In genomic region chr9:85738509-85738908, GRCh38 we compare ENCODE assay signal across 19 cellular contexts. TPM values are rescaled to one million over a fixed set of nuclear protein-coding genes. Genes with fewer than 3 reads are reported as not detected.
DNase-seq lines count a peak whose midpoint lies in the region; ATAC-seq and TF ChIP-seq lines count a peak whose summit lies in the region.
"Had no signal": no experiment of that assay in that cellular context is flagged by ENCODE, and none has a peak within 500 bp of the region (broad histone marks: within the 10 kb centered on the region; RNA-seq: fewer than 3 reads in every experiment).

No MANE protein-coding gene starts in this region.

- ATAC-seq in Right ventricle myocardium inferior (peak; percentile 29), left cardiac atrium (no peak)
- ATAC-seq: GM23338, HepG2 had no signal

- H3K27me3 Mint-ChIP-seq in brain (peaks cover 4% of the 10 kb centered on the region), immature natural killer cell (ENCODE audit: low read depth in 3 of 3) (peaks cover 4 to 11% (median 7%) of the 10 kb centered on the region in 3 donors)
- peaks cover 2% of the 10 kb centered on the region for H3K27me3 Mint-ChIP-seq in activated CD4-positive, alpha-beta memory T cell treated with anti-CD3 and anti-CD28 coated beads for 36 hours
- H3K27me3 Mint-ChIP-seq in CD4-positive, alpha-beta memory T cell, result peaks cover 0 to 1% of the 10 kb centered on the region in 2 donors

- H3K36me3 ChIP-seq in CD4-positive, alpha-beta memory T cell (ENCODE audit: insufficient read depth, low read length), result no peaks in the 10 kb centered on the region

- no peak overlapping the region for H3K4me3 ChIP-seq in CD4-positive, alpha-beta memory T cell (ENCODE audit: low read length in 2 of 2)
- H3K4me3 ChIP-seq: BLaER1, GM23338 had no signal

- H3K4me1 ChIP-seq in CD4-positive, alpha-beta memory T cell (ENCODE audit: insufficient read depth, low read length), result peaks cover 37% of the 10 kb centered on the region

- peak overlapping the region in 2 of 5 experiments; percentile 31 to 58 for H3K27ac Mint-ChIP-seq in brain
- H3K27ac Mint-ChIP-seq in immature natural killer cell, result peak overlapping the region in 2 of 6 donors; percentile 23 to 71
- no peak overlapping the region for H3K27ac Mint-ChIP-seq in activated CD4-positive, alpha-beta memory T cell treated with anti-CD3 and anti-CD28 coated beads for 36 hours
- peak overlapping the region in 1 of 7 donors; percentile 23 for H3K27ac Mint-ChIP-seq in CD4-positive, alpha-beta memory T cell
- H3K27ac Mint-ChIP-seq: GM23338 had no signal

- H3K9me3 Mint-ChIP-seq in brain (peaks cover 4 to 14% (median 9%) of the 10 kb centered on the region in 5 experiments), immature natural killer cell (no peaks in the 10 kb centered on the region)
- no peaks in the 10 kb centered on the region for H3K9me3 Mint-ChIP-seq in activated CD4-positive, alpha-beta memory T cell treated with anti-CD3 and anti-CD28 coated beads for 36 hours
- no peaks in the 10 kb centered on the region for H3K9me3 Mint-ChIP-seq in CD4-positive, alpha-beta memory T cell
- H3K9me3 Mint-ChIP-seq: GM23338 had no signal

- H3K4me3 Mint-ChIP-seq in brain, result peak overlapping the region; percentile 59 to 92 (median 72)
- peak overlapping the region in 4 of 5 donors; percentile 5 to 41 (median 24) for H3K4me3 Mint-ChIP-seq in immature natural killer cell
- no peak overlapping the region for H3K4me3 Mint-ChIP-seq in activated CD4-positive, alpha-beta memory T cell treated with anti-CD3 and anti-CD28 coated beads for 36 hours
- peak overlapping the region in 3 of 8 donors; percentile 4 to 39 (median 31) for H3K4me3 Mint-ChIP-seq in CD4-positive, alpha-beta memory T cell

- no peak for DNase-seq in Right ventricle myocardium inferior (ENCODE audit: missing footprints)
- no peak for DNase-seq in left cardiac atrium
- DNase-seq in immature natural killer cell, result no peak
- no peak for DNase-seq in activated CD4-positive, alpha-beta memory T cell treated with anti-CD3 and anti-CD28 coated beads for 36 hours
- no peak for DNase-seq in CD4-positive, alpha-beta memory T cell
- no peak for DNase-seq in amygdala (lab: John Stamatoyannopoulos, UW)
- no peak for DNase-seq in NCI-H187 (lab: John Stamatoyannopoulos, UW)
- DNase-seq: 8988T, MM.1S, NCI-H1105 treated with DMSO at 0.1 percent for 48 hours, NCI-H187 treated with DMSO at 0.1 percent for 48 hours, NCI-H446, NCI-H748 treated with DMSO at 0.1 percent for 48 hours, SK-N-SH had no signal

- POLR2A ChIA-PET in activated CD4-positive, alpha-beta memory T cell treated with anti-CD3 and anti-CD28 coated beads for 36 hours (lab: Charles Lee), result no interaction called here
- POLR2A ChIA-PET in CD4-positive, alpha-beta memory T cell (lab: Charles Lee; ENCODE audit: partially characterized antibody), result interaction anchor here (5.3 kb wide), 1 partner anchor 14 kb away, joined by 60 read pairs; no protein-coding TSS in a partner anchor

- H3K4me1 Mint-ChIP-seq in brain (peaks cover 47% of the 10 kb centered on the region), immature natural killer cell (peaks cover 58 to 77% of the 10 kb centered on the region in 2 donors)
- H3K4me1 Mint-ChIP-seq in activated CD4-positive, alpha-beta memory T cell treated with anti-CD3 and anti-CD28 coated beads for 36 hours (ENCODE audit: low read depth), result peaks cover 50% of the 10 kb centered on the region
- peaks cover 30 to 51% (median 38%) of the 10 kb centered on the region in 4 donors for H3K4me1 Mint-ChIP-seq in CD4-positive, alpha-beta memory T cell

- intact Hi-C loops in Right ventricle myocardium inferior (cut with DNase I), result no loop called here
- intact Hi-C loops in left cardiac atrium (cut with DNase I), result no loop called here
- intact Hi-C loops in activated CD4-positive, alpha-beta memory T cell treated with anti-CD3 and anti-CD28 coated beads for 36 hours (cut with micrococcal nuclease), result no loop called here
- intact Hi-C loops in CD4-positive, alpha-beta memory T cell (cut with micrococcal nuclease), result no loop called here

- TF ChIP-seq CTCF in brain (conservative IDR thresholded peaks at IDR 0.05), result no peak

- H3K27me3 ChIP-seq in CD4-positive, alpha-beta memory T cell (ENCODE audit: insufficient read depth, low read length), result no peaks in the 10 kb centered on the region
- H3K27me3 ChIP-seq: BLaER1 had no signal

- H3K9me3 ChIP-seq in CD4-positive, alpha-beta memory T cell (ENCODE audit: control insufficient read depth in 1 of 2, low read length in 2 of 2), result no peaks in the 10 kb centered on the region
- H3K9me3 ChIP-seq: SK-N-SH had no signal

- CTCF ChIA-PET in activated CD4-positive, alpha-beta memory T cell treated with anti-CD3 and anti-CD28 coated beads for 36 hours (lab: Charles Lee), result interaction anchor here (3.9 kb wide), 1 partner anchor 40 kb away, joined by 14 read pairs; no protein-coding TSS in a partner anchor
- CTCF ChIA-PET in CD4-positive, alpha-beta memory T cell (lab: Charles Lee; ENCODE audit: partially characterized antibody), result interaction anchor here (3.4 to 5.4 kb wide), 2 partner anchors 15 to 40 kb away, joined by 20 to 32 read pairs; no protein-coding TSS in a partner anchor

- H3K27ac ChIP-seq in CD4-positive, alpha-beta memory T cell (ENCODE audit: low read depth, low read length), result no peak overlapping the region
- H3K27ac ChIP-seq: BLaER1, KMS-11 had no signal

- H3K36me3 Mint-ChIP-seq in brain (peaks cover 17% of the 10 kb centered on the region), immature natural killer cell (peaks cover 0 to 4% (median 0%) of the 10 kb centered on the region in 3 donors)
- H3K36me3 Mint-ChIP-seq in activated CD4-positive, alpha-beta memory T cell treated with anti-CD3 and anti-CD28 coated beads for 36 hours, result peaks cover 1% of the 10 kb centered on the region
- H3K36me3 Mint-ChIP-seq in CD4-positive, alpha-beta memory T cell, result peaks cover 2 to 9% of the 10 kb centered on the region in 2 donors

RNA-seq across cellular contexts. Expression of gene AGTPBP1, which starts 3.2 kb away (rescaled TPM):
- 68.0 TPM for total RNA-seq in Right ventricle myocardium inferior
- 10 to 100 TPM; 40.8 to 42.9 TPM for total RNA-seq in left cardiac atrium
- polyA plus RNA-seq in brain (ENCODE audit: insufficient read depth, low read depth, low replicate concordance), result 16.8 TPM
- polyA plus RNA-seq in immature natural killer cell, result 10 to 100 TPM; 48.6 to 58.5 (median 55.2) TPM
- 10 to 100 TPM; 38.6 to 41.6 TPM for total RNA-seq in activated CD4-positive, alpha-beta memory T cell treated with anti-CD3 and anti-CD28 coated beads for 36 hours
- total RNA-seq in CD4-positive, alpha-beta memory T cell, result 10 to 100 TPM; 56.1 to 56.7 TPM
- polyA plus RNA-seq in CD4-positive, alpha-beta memory T cell, result 10 to 100 TPM; 27.5 to 29.7 TPM
